21 cellular contexts compared by ENCODE assay signal in genomic region chr5:24135536-24135935, GRCh38.
"Had no signal": no experiment of that assay in that cellular context is flagged by ENCODE, and none has a peak within 500 bp of the region (broad histone marks: within the 10 kb centered on the region; RNA-seq: fewer than 3 reads in every experiment).

No MANE protein-coding gene starts in this region.

- H3K4me3 Mint-ChIP-seq: naive thymus-derived CD4-positive, alpha-beta T cell; nephron progenitor cell; stimulated activated effector memory CD8-positive, alpha-beta T cell treated with anti-CD3 and anti-CD28 coated beads, Interleukin-12 subunit alpha, Interleukin-12 subunit beta, amount 100 ng/mL, for 72 hours; stimulated activated naive CD8-positive, alpha-beta T cell treated with anti-CD3 and anti-CD28 coated beads, Interleukin-15, Interleukin-2, amounts not matched to agents 100 ng/mL and 50 ng/mL, for 24 hours had no signal

- H3K27ac Mint-ChIP-seq: naive thymus-derived CD4-positive, alpha-beta T cell; nephron progenitor cell; stimulated activated effector memory CD8-positive, alpha-beta T cell treated with anti-CD3 and anti-CD28 coated beads, Interleukin-12 subunit alpha, Interleukin-12 subunit beta, amount 100 ng/mL, for 72 hours; stimulated activated naive CD8-positive, alpha-beta T cell treated with anti-CD3 and anti-CD28 coated beads, Interleukin-15, Interleukin-2, amounts not matched to agents 100 ng/mL and 50 ng/mL, for 24 hours had no signal

- H3K9me3 Mint-ChIP-seq: nephron progenitor cell; stimulated activated naive CD8-positive, alpha-beta T cell treated with anti-CD3 and anti-CD28 coated beads, Interleukin-15, Interleukin-2, amounts not matched to agents 100 ng/mL and 50 ng/mL, for 24 hours had no signal

- DNase-seq: cortex of kidney; dorsolateral prefrontal cortex; effector CD8-positive, alpha-beta T cell; glutamatergic neuron; islet precursor cell; left colon; left ventricle myocardium superior; naive thymus-derived CD4-positive, alpha-beta T cell; nephron progenitor cell; retina; right lobe of liver; stimulated activated CD4-positive, alpha-beta T cell treated with anti-CD3 and anti-CD28 coated beads, Interleukin-4, amount 100 ng/mL, for 1 hour; stimulated activated CD8-positive, alpha-beta memory T cell treated with anti-CD3 and anti-CD28 coated beads, Interleukin-4, amount 100 ng/mL, for 48 hours; transverse colon had no signal

- ATAC-seq: gastroesophageal sphincter; left colon; left ventricle myocardium superior; naive thymus-derived CD4-positive, alpha-beta T cell; right lobe of liver; stimulated activated effector memory CD8-positive, alpha-beta T cell treated with anti-CD3 and anti-CD28 coated beads, Interleukin-12 subunit alpha, Interleukin-12 subunit beta, amount 100 ng/mL, for 72 hours had no signal

- H3K27me3 ChIP-seq: dorsolateral prefrontal cortex, esophagus muscularis mucosa, gastroesophageal sphincter, right lobe of liver, transverse colon had no signal

- H3K36me3 Mint-ChIP-seq: naive thymus-derived CD4-positive, alpha-beta T cell; stimulated activated effector memory CD8-positive, alpha-beta T cell treated with anti-CD3 and anti-CD28 coated beads, Interleukin-12 subunit alpha, Interleukin-12 subunit beta, amount 100 ng/mL, for 72 hours had no signal

- H3K4me1 Mint-ChIP-seq: naive thymus-derived CD4-positive, alpha-beta T cell; nephron progenitor cell; stimulated activated effector memory CD8-positive, alpha-beta T cell treated with anti-CD3 and anti-CD28 coated beads, Interleukin-12 subunit alpha, Interleukin-12 subunit beta, amount 100 ng/mL, for 72 hours had no signal

- H3K27me3 Mint-ChIP-seq: naive thymus-derived CD4-positive, alpha-beta T cell; stimulated activated naive CD8-positive, alpha-beta T cell treated with anti-CD3 and anti-CD28 coated beads, Interleukin-15, Interleukin-2, amounts not matched to agents 100 ng/mL and 50 ng/mL, for 24 hours had no signal

- H3K36me3 ChIP-seq: esophagus muscularis mucosa, gastroesophageal sphincter, prostate gland, right lobe of liver, thoracic aorta, transverse colon had no signal

- H3K4me3 ChIP-seq: dorsolateral prefrontal cortex, esophagus muscularis mucosa, gastroesophageal sphincter, lung, prostate gland, right lobe of liver, thoracic aorta, transverse colon had no signal
